15 cellular contexts compared by ENCODE assay signal in genomic region chr9:99582768-99583167, GRCh38.
"Had no signal": no experiment of that assay in that cellular context is flagged by ENCODE, and none has a peak within 500 bp of the region (broad histone marks: within the 10 kb centered on the region; RNA-seq: fewer than 3 reads in every experiment).

No MANE protein-coding gene starts in this region.

- H3K4me3 Mint-ChIP-seq: activated naive CD8-positive, alpha-beta T cell; activated T-cell treated with anti-CD3 and anti-CD28 coated beads, Interleukin-2, amount 50 U/mL, for 4 hours; brain had no signal

- H3K36me3 Mint-ChIP-seq: activated naive CD8-positive, alpha-beta T cell; brain had no signal

- ATAC-seq: activated T-cell treated with anti-CD3 and anti-CD28 coated beads, Interleukin-2, amount 50 U/mL, for 4 hours; pancreas had no signal

- H3K4me1 ChIP-seq: pancreas, thyroid gland, uterus had no signal

- H3K27ac ChIP-seq: pancreas, thyroid gland, uterus had no signal

- H3K27ac Mint-ChIP-seq: activated naive CD8-positive, alpha-beta T cell; brain had no signal

- DNase-seq: activated CD4-positive, alpha-beta T cell treated with anti-CD3 and anti-CD28 coated beads, Interleukin-2, amount 50 U/mL, for 4 hours; activated CD4-positive, CD25-positive, alpha-beta regulatory T cell treated with anti-CD3 and anti-CD28 coated beads, Interleukin-2, amount 50 U/mL, for 72 hours; activated effector memory CD4-positive, alpha-beta T cell treated with anti-CD3 and anti-CD28 coated beads, Interleukin-2, amount 50 U/mL, for 16 hours; activated T-cell treated with anti-CD3 and anti-CD28 coated beads, Interleukin-2, amount 50 U/mL, for 4 hours; amygdala; erythroblast; hippocampal formation; pancreas; retina; stimulated activated CD4-positive, alpha-beta T cell treated with anti-CD3 and anti-CD28 coated beads, Interleukin-4, amount 100 ng/mL, for 1 hour; stimulated activated CD8-positive, alpha-beta memory T cell treated with anti-CD3 and anti-CD28 coated beads, Interleukin-4, amount 100 ng/mL, for 48 hours; thyroid gland; uterus had no signal

- H3K27me3 Mint-ChIP-seq: activated naive CD8-positive, alpha-beta T cell had no signal

- H3K27me3 ChIP-seq: pancreas, thyroid gland, uterus had no signal

- H3K36me3 ChIP-seq: pancreas, thyroid gland, uterus had no signal

- H3K9me3 Mint-ChIP-seq: activated T-cell treated with anti-CD3 and anti-CD28 coated beads, Interleukin-2, amount 50 U/mL, for 4 hours had no signal

- H3K4me1 Mint-ChIP-seq: brain had no signal

- FAIRE-seq: pancreas had no signal

- H3K4me3 ChIP-seq: pancreas, thyroid gland, uterus had no signal
